In genomic region chr10:6164271-6165095, GRCh38 we compare ENCODE assay signal across 8 cellular contexts. TPM values are rescaled to one million over a fixed set of nuclear protein-coding genes. Genes with fewer than 3 reads are reported as not detected.
DNase-seq lines count a peak whose midpoint lies in the region; ATAC-seq and TF ChIP-seq lines count a peak whose summit lies in the region.

No MANE protein-coding gene starts in this region.

- peaks cover 26% of the 10 kb centered on the region for H3K36me3 Mint-ChIP-seq in brain

- H3K4me1 Mint-ChIP-seq in brain: peaks cover 65% of the 10 kb centered on the region

- peak overlapping the region; percentile 87 to 95 (median 92) for H3K4me3 Mint-ChIP-seq in brain

- no peaks in the 10 kb centered on the region for H3K9me3 ChIP-seq in mononuclear cell (ENCODE audit: low read depth, low read length)

- peak overlapping the region; percentile 82 to 98 (median 96) for H3K27ac Mint-ChIP-seq in brain

- H3K9me3 Mint-ChIP-seq in brain: no peaks in the 10 kb centered on the region

- H3K27me3 ChIP-seq in ACC112 (ENCODE audit: insufficient read depth, low read length) (no peaks in the 10 kb centered on the region), mononuclear cell (ENCODE audit: insufficient read depth, low read length) (no peaks in the 10 kb centered on the region)

- POLR2A ChIA-PET in GM10248 (lab: Yijun Ruan, JAX): interaction anchor here (1.2 kb wide), 1 partner anchor 38 kb away, joined by 10 read pairs; the partner anchor contains the start of gene PFKFB3

- ATAC-seq in HG03439 (IDR thresholded peaks at IDR 0.05; ENCODE audit: unreplicated experiment) (peak; percentile 9), HG03342 (IDR thresholded peaks at IDR 0.05; ENCODE audit: unreplicated experiment) (no peak)

- H2AFZ ChIP-seq in ACC112 (ENCODE audit: low read length, unreplicated experiment): no peak overlapping the region

- TF ChIP-seq CTCF in brain (conservative IDR thresholded peaks at IDR 0.05) (no peak), GM10248 (IDR thresholded peaks at IDR 0.05; ENCODE audit: control extremely low read depth, extremely low read depth, low read depth, missing control alignments) (no peak)

- CTCF ChIA-PET in GM10248 (lab: Yijun Ruan, JAX): interaction anchor here (1.0 to 3.8 kb wide), 6 partner anchors 8 to 237 kb away, joined by 3 to 47 read pairs (median 7); partner anchors contain the start of gene PFKFB3

- H3K79me2 ChIP-seq in ACC112 (ENCODE audit: control insufficient read depth, insufficient read depth, low read length, unreplicated experiment): peaks cover 46% of the 10 kb centered on the region

- H3K36me3 ChIP-seq in ACC112 (ENCODE audit: insufficient read depth, low read length): no peaks in the 10 kb centered on the region

- no peaks in the 10 kb centered on the region for H3K27me3 Mint-ChIP-seq in brain

- DNase-seq in NCI-H2227 treated with DMSO at 0.1 percent for 48 hours (lab: John Stamatoyannopoulos, UW) (no peak), NCI-H345 treated with DMSO at 0.1 percent for 48 hours (lab: John Stamatoyannopoulos, UW; ENCODE audit: unreplicated experiment) (no peak), GM10248 (ENCODE audit: extremely low spot score) (no peak)

- peak overlapping the region; percentile 71; the same call in 1 of the 2 replicates for H3K27ac ChIP-seq in ACC112 (ENCODE audit: low read depth, low read length)

- peaks cover 11% of the 10 kb centered on the region for H3K4me1 ChIP-seq in ACC112 (ENCODE audit: control insufficient read depth, insufficient read depth, low read length, unreplicated experiment)
- peaks cover 30% of the 10 kb centered on the region for H3K4me1 ChIP-seq in mononuclear cell (ENCODE audit: insufficient read depth, low read length)

- H3K4me3 ChIP-seq in ACC112 (ENCODE audit: low read depth, low read length) (peak overlapping the region; percentile 87), mononuclear cell (ENCODE audit: low read length) (peak overlapping the region; percentile 63)

RNA-seq across cellular contexts. Expression of gene PFKFB3, which starts 38.2 kb away (rescaled TPM):
- 22.3 TPM for polyA plus RNA-seq in brain (ENCODE audit: insufficient read depth, low read depth, low replicate concordance)
- 208 TPM for total RNA-seq in mononuclear cell
